19 cellular contexts compared by ENCODE assay signal in the genomic region with DNA sequence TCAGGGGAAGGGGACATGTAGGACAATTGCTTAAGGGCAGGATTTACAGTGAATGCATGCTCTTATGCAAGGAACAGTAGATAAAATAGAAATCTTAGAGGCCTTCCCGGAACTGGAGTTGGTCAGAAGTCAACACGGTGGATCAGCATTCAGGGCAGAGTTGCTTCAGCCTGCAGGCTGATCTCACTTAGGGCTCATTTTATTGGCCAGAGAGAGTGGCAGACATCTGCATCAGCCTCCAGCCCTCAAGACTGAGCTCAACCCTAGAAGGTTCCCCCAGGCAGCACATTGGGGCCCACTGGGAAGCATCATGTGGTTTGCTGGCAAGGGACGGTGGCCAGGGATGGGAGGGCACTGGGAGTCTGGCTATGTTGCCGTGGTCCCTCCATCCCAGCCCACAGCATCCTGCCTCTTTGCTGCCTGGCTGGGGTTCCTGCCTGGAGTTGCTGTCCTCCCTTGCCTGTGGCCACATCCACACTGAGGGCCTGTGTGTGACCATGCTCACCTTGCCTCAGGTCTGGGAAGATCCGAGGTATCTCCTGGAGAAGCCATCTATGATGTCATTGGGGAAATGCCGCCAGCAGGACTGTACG. TPM values are rescaled to one million over a fixed set of nuclear protein-coding genes. Genes with fewer than 3 reads are reported as not detected.
"Had no signal": no experiment of that assay in that cellular context is flagged by ENCODE, and none has a peak within 500 bp of the region (broad histone marks: within the 10 kb centered on the region; RNA-seq: fewer than 3 reads in every experiment).

No MANE protein-coding gene starts in this region.

- H3K4me3 Mint-ChIP-seq: endodermal cell; naive thymus-derived CD8-positive, alpha-beta T cell had no signal

- H3K27ac Mint-ChIP-seq: activated T-helper 2 cell treated with anti-CD3 and anti-CD28 coated beads, Interferon-gamma antibody, Interleukin-2, Interleukin-4, amounts not matched to agents 10 μg/mL and 5 μg/mL and 100 μg/mL, durations not matched to agents 14 hours and 24 hours and 36 hours; endodermal cell; naive thymus-derived CD8-positive, alpha-beta T cell had no signal

- H3K4me1 Mint-ChIP-seq: endodermal cell; naive thymus-derived CD8-positive, alpha-beta T cell had no signal

- H3K4me3 ChIP-seq: body of pancreas, dorsolateral prefrontal cortex, pancreas, sigmoid colon, spleen, thyroid gland had no signal

- H3K4me1 ChIP-seq: body of pancreas, pancreas, sigmoid colon, spleen, thyroid gland had no signal

- H3K9me3 ChIP-seq: body of pancreas, pancreas, sigmoid colon, thyroid gland had no signal

- H3K27me3 Mint-ChIP-seq: naive thymus-derived CD8-positive, alpha-beta T cell had no signal

- H3K27ac ChIP-seq: body of pancreas, dorsolateral prefrontal cortex, pancreas, sigmoid colon, spleen, thyroid gland had no signal

- H3K36me3 ChIP-seq: pancreas, thyroid gland had no signal

- ATAC-seq: body of pancreas; naive thymus-derived CD8-positive, alpha-beta T cell; pancreas had no signal

- H3K27me3 ChIP-seq: body of pancreas, pancreas, sigmoid colon, thyroid gland had no signal

- DNase-seq: activated CD4-positive, alpha-beta T cell treated with anti-CD3 and anti-CD28 coated beads, Interleukin-2, amount 50 U/mL, for 4 hours; activated naive CD4-positive, alpha-beta T cell treated with Interleukin-2 at 50 U/mL for 16 hours; activated T-cell treated with anti-CD3 and anti-CD28 coated beads, Interleukin-2, amount 50 U/mL, for 1 hour; body of pancreas; caudate nucleus; dorsolateral prefrontal cortex; endodermal cell; foreskin melanocyte; mesenchymal stem cell; naive thymus-derived CD8-positive, alpha-beta T cell; sigmoid colon; spleen; stimulated activated CD8-positive, alpha-beta memory T cell treated with anti-CD3 and anti-CD28 coated beads, Interleukin-4, amount 100 ng/mL, for 48 hours; stimulated activated naive CD4-positive, alpha-beta T cell treated with Interleukin-2 at 50 U/mL for 16 hours; thyroid gland had no signal

RNA-seq across cellular contexts. Expression of gene SPRN, which starts 42.4 kb away (rescaled TPM):
- total RNA-seq: activated T-helper 2 cell treated with anti-CD3 and anti-CD28 coated beads, Interferon-gamma antibody, Interleukin-2, Interleukin-4, amounts not matched to agents 10 μg/mL and 5 μg/mL and 100 μg/mL, durations not matched to agents 14 hours and 24 hours and 36 hours; body of pancreas; naive thymus-derived CD8-positive, alpha-beta T cell; subcutaneous adipose tissue; T-helper 1 cell treated with Interleukin-12 subunit alpha and Interleukin-12 subunit beta and Interleukin-4 antibody, amounts not matched to agents 30 ng/mL and 1 ng/mL, for 36 hours had no signal
